Comparison of ENCODE assay signal across 1 cellular context in the genomic region with DNA sequence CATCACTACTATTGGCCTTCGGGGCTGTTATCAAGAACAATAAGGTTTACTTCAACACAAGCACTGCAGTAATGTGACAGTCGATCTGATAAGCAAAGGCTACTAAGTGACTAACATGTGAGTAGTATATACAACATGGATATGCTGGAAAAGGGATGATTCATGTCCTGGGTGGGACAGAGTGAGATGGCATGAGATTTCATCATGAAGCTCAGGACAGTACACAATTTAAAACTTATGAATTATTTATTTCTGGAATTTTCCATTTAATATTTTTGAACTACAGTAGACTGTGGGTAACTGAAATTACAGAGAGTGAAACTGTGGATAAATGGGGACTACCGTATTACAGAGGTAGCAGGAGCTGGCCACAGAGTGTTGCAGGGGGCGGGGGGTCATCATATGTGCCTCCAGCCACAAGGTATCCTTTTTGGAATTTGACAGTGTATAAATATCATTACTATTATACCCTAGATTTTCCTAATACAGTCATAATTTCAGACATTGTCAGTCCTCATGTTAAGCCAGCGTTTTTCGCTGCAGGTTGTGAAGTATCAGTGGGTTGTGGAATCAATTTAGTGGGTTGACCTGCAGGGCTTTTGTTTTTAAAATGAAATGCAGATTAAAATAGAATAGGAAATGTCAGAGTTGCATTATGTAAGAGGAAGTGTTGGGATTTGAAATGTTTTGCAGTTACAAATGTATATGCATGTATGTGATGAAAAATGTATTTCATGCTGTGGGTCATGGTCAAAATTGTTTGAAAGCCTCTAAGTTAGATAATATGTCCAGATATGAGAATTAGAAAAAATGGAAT.
TF ChIP-seq lines count a peak whose summit lies in the region.

No MANE protein-coding gene starts in this region.

TF ChIP-seq in K562, 482 proteins besides CTCF, POLR2A, EP300 and RAD21 (continued from another document):
- TF ChIP-seq, protein P1, sequence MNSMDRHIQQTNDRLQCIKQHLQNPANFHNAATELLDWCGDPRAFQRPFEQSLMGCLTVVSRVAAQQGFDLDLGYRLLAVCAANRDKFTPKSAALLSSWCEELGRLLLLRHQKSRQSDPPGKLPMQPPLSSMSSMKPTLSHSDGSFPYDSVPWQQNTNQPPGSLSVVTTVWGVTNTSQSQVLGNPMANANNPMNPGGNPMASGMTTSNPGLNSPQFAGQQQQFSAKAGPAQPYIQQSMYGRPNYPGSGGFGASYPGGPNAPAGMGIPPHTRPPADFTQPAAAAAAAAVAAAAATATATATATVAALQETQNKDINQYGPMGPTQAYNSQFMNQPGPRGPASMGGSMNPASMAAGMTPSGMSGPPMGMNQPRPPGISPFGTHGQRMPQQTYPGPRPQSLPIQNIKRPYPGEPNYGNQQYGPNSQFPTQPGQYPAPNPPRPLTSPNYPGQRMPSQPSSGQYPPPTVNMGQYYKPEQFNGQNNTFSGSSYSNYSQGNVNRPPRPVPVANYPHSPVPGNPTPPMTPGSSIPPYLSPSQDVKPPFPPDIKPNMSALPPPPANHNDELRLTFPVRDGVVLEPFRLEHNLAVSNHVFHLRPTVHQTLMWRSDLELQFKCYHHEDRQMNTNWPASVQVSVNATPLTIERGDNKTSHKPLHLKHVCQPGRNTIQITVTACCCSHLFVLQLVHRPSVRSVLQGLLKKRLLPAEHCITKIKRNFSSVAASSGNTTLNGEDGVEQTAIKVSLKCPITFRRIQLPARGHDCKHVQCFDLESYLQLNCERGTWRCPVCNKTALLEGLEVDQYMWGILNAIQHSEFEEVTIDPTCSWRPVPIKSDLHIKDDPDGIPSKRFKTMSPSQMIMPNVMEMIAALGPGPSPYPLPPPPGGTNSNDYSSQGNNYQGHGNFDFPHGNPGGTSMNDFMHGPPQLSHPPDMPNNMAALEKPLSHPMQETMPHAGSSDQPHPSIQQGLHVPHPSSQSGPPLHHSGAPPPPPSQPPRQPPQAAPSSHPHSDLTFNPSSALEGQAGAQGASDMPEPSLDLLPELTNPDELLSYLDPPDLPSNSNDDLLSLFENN (IDR thresholded peaks at IDR 0.05; ENCODE audit: low read depth in 2 of 2, low read length in 2 of 2): no peak
- no peak for TF ChIP-seq ZNF174 (CRISPR knock-in tag; IDR thresholded peaks at IDR 0.05)
- no peak for TF ChIP-seq NR1H2 (CRISPR knock-in tag; IDR thresholded peaks at IDR 0.05)
- TF ChIP-seq CREM (IDR thresholded peaks at IDR 0.05; ENCODE audit: low read depth): peak; percentile 46; the same call in 1 of the 2 replicates
- TF ChIP-seq, protein P2, sequence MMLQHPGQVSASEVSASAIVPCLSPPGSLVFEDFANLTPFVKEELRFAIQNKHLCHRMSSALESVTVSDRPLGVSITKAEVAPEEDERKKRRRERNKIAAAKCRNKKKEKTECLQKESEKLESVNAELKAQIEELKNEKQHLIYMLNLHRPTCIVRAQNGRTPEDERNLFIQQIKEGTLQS (IDR thresholded peaks at IDR 0.05): peak; percentile 98
- TF ChIP-seq, protein P2 (CRISPR knock-in tag; conservative IDR thresholded peaks at IDR 0.05): no peak
- TF ChIP-seq ZNF583 (CRISPR knock-in tag; IDR thresholded peaks at IDR 0.05): 0 out of 2 replicates have a peak, but pooled peaks have one; percentile 22
- TF ChIP-seq, protein P3, sequence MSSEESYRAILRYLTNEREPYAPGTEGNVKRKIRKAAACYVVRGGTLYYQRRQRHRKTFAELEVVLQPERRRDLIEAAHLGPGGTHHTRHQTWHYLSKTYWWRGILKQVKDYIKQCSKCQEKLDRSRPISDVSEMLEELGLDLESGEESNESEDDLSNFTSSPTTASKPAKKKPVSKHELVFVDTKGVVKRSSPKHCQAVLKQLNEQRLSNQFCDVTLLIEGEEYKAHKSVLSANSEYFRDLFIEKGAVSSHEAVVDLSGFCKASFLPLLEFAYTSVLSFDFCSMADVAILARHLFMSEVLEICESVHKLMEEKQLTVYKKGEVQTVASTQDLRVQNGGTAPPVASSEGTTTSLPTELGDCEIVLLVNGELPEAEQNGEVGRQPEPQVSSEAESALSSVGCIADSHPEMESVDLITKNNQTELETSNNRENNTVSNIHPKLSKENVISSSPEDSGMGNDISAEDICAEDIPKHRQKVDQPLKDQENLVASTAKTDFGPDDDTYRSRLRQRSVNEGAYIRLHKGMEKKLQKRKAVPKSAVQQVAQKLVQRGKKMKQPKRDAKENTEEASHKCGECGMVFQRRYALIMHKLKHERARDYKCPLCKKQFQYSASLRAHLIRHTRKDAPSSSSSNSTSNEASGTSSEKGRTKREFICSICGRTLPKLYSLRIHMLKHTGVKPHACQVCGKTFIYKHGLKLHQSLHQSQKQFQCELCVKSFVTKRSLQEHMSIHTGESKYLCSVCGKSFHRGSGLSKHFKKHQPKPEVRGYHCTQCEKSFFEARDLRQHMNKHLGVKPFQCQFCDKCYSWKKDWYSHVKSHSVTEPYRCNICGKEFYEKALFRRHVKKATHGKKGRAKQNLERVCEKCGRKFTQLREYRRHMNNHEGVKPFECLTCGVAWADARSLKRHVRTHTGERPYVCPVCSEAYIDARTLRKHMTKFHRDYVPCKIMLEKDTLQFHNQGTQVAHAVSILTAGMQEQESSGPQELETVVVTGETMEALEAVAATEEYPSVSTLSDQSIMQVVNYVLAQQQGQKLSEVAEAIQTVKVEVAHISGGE (CRISPR knock-in tag; IDR thresholded peaks at IDR 0.05): no peak
- TF ChIP-seq NFE2 (IDR thresholded peaks at IDR 0.05; ENCODE audit: low read depth): peak; percentile 74
- TF ChIP-seq, protein P4, sequence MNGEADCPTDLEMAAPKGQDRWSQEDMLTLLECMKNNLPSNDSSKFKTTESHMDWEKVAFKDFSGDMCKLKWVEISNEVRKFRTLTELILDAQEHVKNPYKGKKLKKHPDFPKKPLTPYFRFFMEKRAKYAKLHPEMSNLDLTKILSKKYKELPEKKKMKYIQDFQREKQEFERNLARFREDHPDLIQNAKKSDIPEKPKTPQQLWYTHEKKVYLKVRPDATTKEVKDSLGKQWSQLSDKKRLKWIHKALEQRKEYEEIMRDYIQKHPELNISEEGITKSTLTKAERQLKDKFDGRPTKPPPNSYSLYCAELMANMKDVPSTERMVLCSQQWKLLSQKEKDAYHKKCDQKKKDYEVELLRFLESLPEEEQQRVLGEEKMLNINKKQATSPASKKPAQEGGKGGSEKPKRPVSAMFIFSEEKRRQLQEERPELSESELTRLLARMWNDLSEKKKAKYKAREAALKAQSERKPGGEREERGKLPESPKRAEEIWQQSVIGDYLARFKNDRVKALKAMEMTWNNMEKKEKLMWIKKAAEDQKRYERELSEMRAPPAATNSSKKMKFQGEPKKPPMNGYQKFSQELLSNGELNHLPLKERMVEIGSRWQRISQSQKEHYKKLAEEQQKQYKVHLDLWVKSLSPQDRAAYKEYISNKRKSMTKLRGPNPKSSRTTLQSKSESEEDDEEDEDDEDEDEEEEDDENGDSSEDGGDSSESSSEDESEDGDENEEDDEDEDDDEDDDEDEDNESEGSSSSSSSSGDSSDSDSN (IDR thresholded peaks at IDR 0.05; ENCODE audit: borderline replicate concordance in 1 of 2, low read depth in 2 of 2, low read length in 2 of 2): no peak
- TF ChIP-seq, protein P5, sequence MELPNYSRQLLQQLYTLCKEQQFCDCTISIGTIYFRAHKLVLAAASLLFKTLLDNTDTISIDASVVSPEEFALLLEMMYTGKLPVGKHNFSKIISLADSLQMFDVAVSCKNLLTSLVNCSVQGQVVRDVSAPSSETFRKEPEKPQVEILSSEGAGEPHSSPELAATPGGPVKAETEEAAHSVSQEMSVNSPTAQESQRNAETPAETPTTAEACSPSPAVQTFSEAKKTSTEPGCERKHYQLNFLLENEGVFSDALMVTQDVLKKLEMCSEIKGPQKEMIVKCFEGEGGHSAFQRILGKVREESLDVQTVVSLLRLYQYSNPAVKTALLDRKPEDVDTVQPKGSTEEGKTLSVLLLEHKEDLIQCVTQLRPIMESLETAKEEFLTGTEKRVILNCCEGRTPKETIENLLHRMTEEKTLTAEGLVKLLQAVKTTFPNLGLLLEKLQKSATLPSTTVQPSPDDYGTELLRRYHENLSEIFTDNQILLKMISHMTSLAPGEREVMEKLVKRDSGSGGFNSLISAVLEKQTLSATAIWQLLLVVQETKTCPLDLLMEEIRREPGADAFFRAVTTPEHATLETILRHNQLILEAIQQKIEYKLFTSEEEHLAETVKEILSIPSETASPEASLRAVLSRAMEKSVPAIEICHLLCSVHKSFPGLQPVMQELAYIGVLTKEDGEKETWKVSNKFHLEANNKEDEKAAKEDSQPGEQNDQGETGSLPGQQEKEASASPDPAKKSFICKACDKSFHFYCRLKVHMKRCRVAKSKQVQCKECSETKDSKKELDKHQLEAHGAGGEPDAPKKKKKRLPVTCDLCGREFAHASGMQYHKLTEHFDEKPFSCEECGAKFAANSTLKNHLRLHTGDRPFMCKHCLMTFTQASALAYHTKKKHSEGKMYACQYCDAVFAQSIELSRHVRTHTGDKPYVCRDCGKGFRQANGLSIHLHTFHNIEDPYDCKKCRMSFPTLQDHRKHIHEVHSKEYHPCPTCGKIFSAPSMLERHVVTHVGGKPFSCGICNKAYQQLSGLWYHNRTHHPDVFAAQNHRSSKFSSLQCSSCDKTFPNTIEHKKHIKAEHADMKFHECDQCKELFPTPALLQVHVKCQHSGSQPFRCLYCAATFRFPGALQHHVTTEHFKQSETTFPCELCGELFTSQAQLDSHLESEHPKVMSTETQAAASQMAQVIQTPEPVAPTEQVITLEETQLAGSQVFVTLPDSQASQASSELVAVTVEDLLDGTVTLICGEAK (IDR thresholded peaks at IDR 0.05): no peak
- TF ChIP-seq, protein P5 (CRISPR knock-in tag; IDR thresholded peaks at IDR 0.05): no peak
- TF ChIP-seq, protein P6, sequence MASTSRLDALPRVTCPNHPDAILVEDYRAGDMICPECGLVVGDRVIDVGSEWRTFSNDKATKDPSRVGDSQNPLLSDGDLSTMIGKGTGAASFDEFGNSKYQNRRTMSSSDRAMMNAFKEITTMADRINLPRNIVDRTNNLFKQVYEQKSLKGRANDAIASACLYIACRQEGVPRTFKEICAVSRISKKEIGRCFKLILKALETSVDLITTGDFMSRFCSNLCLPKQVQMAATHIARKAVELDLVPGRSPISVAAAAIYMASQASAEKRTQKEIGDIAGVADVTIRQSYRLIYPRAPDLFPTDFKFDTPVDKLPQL (IDR thresholded peaks at IDR 0.05; ENCODE audit: extremely low read depth, insufficient read length): no peak
- TF ChIP-seq TRIM24 (IDR thresholded peaks at IDR 0.05): peak; percentile 93 to 97
- no peak for TF ChIP-seq ASH1L (IDR thresholded peaks at IDR 0.05; ENCODE audit: borderline replicate concordance, low read depth, partially characterized antibody)
- TF ChIP-seq, protein P7, sequence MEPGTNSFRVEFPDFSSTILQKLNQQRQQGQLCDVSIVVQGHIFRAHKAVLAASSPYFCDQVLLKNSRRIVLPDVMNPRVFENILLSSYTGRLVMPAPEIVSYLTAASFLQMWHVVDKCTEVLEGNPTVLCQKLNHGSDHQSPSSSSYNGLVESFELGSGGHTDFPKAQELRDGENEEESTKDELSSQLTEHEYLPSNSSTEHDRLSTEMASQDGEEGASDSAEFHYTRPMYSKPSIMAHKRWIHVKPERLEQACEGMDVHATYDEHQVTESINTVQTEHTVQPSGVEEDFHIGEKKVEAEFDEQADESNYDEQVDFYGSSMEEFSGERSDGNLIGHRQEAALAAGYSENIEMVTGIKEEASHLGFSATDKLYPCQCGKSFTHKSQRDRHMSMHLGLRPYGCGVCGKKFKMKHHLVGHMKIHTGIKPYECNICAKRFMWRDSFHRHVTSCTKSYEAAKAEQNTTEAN (CRISPR knock-in tag; IDR thresholded peaks at IDR 0.05): no peak
- no peak for TF ChIP-seq CBX5 (IDR thresholded peaks at IDR 0.05; ENCODE audit: borderline replicate concordance, low read depth)
- TF ChIP-seq, protein P8, sequence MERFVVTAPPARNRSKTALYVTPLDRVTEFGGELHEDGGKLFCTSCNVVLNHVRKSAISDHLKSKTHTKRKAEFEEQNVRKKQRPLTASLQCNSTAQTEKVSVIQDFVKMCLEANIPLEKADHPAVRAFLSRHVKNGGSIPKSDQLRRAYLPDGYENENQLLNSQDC (CRISPR knock-in tag; IDR thresholded peaks at IDR 0.05): no peak
- TF ChIP-seq CBFB (CRISPR knock-in tag; IDR thresholded peaks at IDR 0.05): no peak
- no peak for TF ChIP-seq ZNF551 (CRISPR knock-in tag; IDR thresholded peaks at IDR 0.05)
